19 cellular contexts compared by ENCODE assay signal in genomic region chr2:131120815-131121317, GRCh38. TPM values are rescaled to one million over a fixed set of nuclear protein-coding genes. Genes with fewer than 3 reads are reported as not detected.
DNase-seq lines count a peak whose midpoint lies in the region; ATAC-seq and TF ChIP-seq lines count a peak whose summit lies in the region.
"Had no signal": no experiment of that assay in that cellular context is flagged by ENCODE, and none has a peak within 500 bp of the region (broad histone marks: within the 10 kb centered on the region; RNA-seq: fewer than 3 reads in every experiment).

No MANE protein-coding gene starts in this region.

- POLR2A ChIA-PET in activated naive CD8-positive, alpha-beta T cell treated with anti-CD3 and anti-CD28 coated beads, Interleukin-2, amount 10 ng/mL, durations not matched to agents 7 days and 5 days (lab: Charles Lee): no interaction called here
- POLR2A ChIA-PET in WTC11 (lab: Charles Lee): interaction anchor here (0.6 kb wide), 1 partner anchor 8 kb away, joined by 4 read pairs; no protein-coding TSS in a partner anchor

- DNase-seq in activated naive CD8-positive, alpha-beta T cell treated with anti-CD3 and anti-CD28 coated beads, Interleukin-2, amount 10 ng/mL, durations not matched to agents 7 days and 5 days: no peak
- no peak for DNase-seq in activated naive CD8-positive, alpha-beta T cell treated with anti-CD3 and anti-CD28 coated beads for 36 hours
- DNase-seq in WTC11 (ENCODE audit: low spot score): no peak
- no peak for DNase-seq in left colon
- DNase-seq in NCI-H526 (lab: John Stamatoyannopoulos, UW): no peak
- DNase-seq in mesenchymal stem cell: no peak
- DNase-seq: AML-193; CD4-positive, alpha-beta memory T cell; DMS79 treated with DMSO at 0.1 percent for 48 hours; GDM1; KBM-7; NCI-H1092; NCI-H1694; NCI-H345; NCI-H69; NK-92 treated with Interleukin-12 subunit alpha and Interleukin-12 subunit beta, amount 100 ng/mL, for 24 hours; OCI-M1 had no signal

- H3K4me3 ChIP-seq in mesenchymal stem cell (ENCODE audit: insufficient read depth in 1 of 2, low read depth in 1 of 2, low read length in 2 of 2): no peak overlapping the region

- peaks cover 28 to 39% of the 10 kb centered on the region in 2 experiments for H3K36me3 ChIP-seq in mesenchymal stem cell (ENCODE audit: control insufficient read depth in 1 of 2, insufficient read depth in 2 of 2, low read depth in 1 of 2, low read length in 2 of 2)

- H2BK5ac ChIP-seq in mesenchymal stem cell (ENCODE audit: low read depth, low read length, poor library complexity, severe bottlenecking): no peak overlapping the region

- intact Hi-C loops in left colon (cut with DNase I, micrococcal nuclease): no loop called here

- H3K79me1 ChIP-seq in mesenchymal stem cell (replicated peaks; ENCODE audit: low read length, poor library complexity, severe bottlenecking): peaks cover 38% of the 10 kb centered on the region

- H3K23ac ChIP-seq in mesenchymal stem cell (ENCODE audit: low read length in 2 of 2): no peak overlapping the region

- peaks cover 5% of the 10 kb centered on the region for H3K4me1 Mint-ChIP-seq in activated naive CD8-positive, alpha-beta T cell treated with anti-CD3 and anti-CD28 coated beads, Interleukin-2, amount 10 ng/mL, durations not matched to agents 7 days and 5 days
- H3K4me1 Mint-ChIP-seq in activated naive CD8-positive, alpha-beta T cell treated with anti-CD3 and anti-CD28 coated beads for 36 hours: peaks cover 20% of the 10 kb centered on the region
- H3K4me1 Mint-ChIP-seq in WTC11: peaks cover 3% of the 10 kb centered on the region

- peaks cover 5% of the 10 kb centered on the region for H3K9me3 Mint-ChIP-seq in activated naive CD8-positive, alpha-beta T cell treated with anti-CD3 and anti-CD28 coated beads, Interleukin-2, amount 10 ng/mL, durations not matched to agents 7 days and 5 days
- H3K9me3 Mint-ChIP-seq in activated naive CD8-positive, alpha-beta T cell treated with anti-CD3 and anti-CD28 coated beads for 36 hours: peaks cover 3% of the 10 kb centered on the region
- no peaks in the 10 kb centered on the region for H3K9me3 Mint-ChIP-seq in WTC11
- H3K9me3 Mint-ChIP-seq: CD4-positive, alpha-beta memory T cell; HFFc6 had no signal

- no peak overlapping the region for H2AK5ac ChIP-seq in mesenchymal stem cell (ENCODE audit: low read length, severe bottlenecking)

- no peak overlapping the region for H3K14ac ChIP-seq in mesenchymal stem cell (ENCODE audit: low read length in 2 of 2)

- H3K27me3 Mint-ChIP-seq in activated naive CD8-positive, alpha-beta T cell treated with anti-CD3 and anti-CD28 coated beads, Interleukin-2, amount 10 ng/mL, durations not matched to agents 7 days and 5 days: no peaks in the 10 kb centered on the region
- no peaks in the 10 kb centered on the region for H3K27me3 Mint-ChIP-seq in activated naive CD8-positive, alpha-beta T cell treated with anti-CD3 and anti-CD28 coated beads for 36 hours
- no peaks in the 10 kb centered on the region for H3K27me3 Mint-ChIP-seq in WTC11 (ENCODE audit: low read depth)
- H3K27me3 Mint-ChIP-seq: CD4-positive, alpha-beta memory T cell had no signal

- no peak overlapping the region for H3K4me3 Mint-ChIP-seq in activated naive CD8-positive, alpha-beta T cell treated with anti-CD3 and anti-CD28 coated beads, Interleukin-2, amount 10 ng/mL, durations not matched to agents 7 days and 5 days
- no peak overlapping the region for H3K4me3 Mint-ChIP-seq in activated naive CD8-positive, alpha-beta T cell treated with anti-CD3 and anti-CD28 coated beads for 36 hours
- no peak overlapping the region for H3K4me3 Mint-ChIP-seq in WTC11
- H3K4me3 Mint-ChIP-seq: CD4-positive, alpha-beta memory T cell; HFFc6 had no signal

- peaks cover 2% of the 10 kb centered on the region for H3K4me1 ChIP-seq in mesenchymal stem cell (ENCODE audit: control insufficient read depth, insufficient read depth, low read depth, low read length)

- peaks cover 33% of the 10 kb centered on the region for H3K36me3 Mint-ChIP-seq in activated naive CD8-positive, alpha-beta T cell treated with anti-CD3 and anti-CD28 coated beads, Interleukin-2, amount 10 ng/mL, durations not matched to agents 7 days and 5 days
- H3K36me3 Mint-ChIP-seq in activated naive CD8-positive, alpha-beta T cell treated with anti-CD3 and anti-CD28 coated beads for 36 hours: peaks cover 36% of the 10 kb centered on the region
- H3K36me3 Mint-ChIP-seq in WTC11: peaks cover 38% of the 10 kb centered on the region

- CTCF ChIA-PET in WTC11 (lab: Charles Lee): no interaction called here

- no peak overlapping the region for H4K8ac ChIP-seq in mesenchymal stem cell (ENCODE audit: low read length)

- no peak overlapping the region for H3K18ac ChIP-seq in mesenchymal stem cell (ENCODE audit: low read depth in 1 of 2, low read length in 2 of 2)

- H2BK15ac ChIP-seq in mesenchymal stem cell (ENCODE audit: low read depth, poor library complexity, severe bottlenecking): no peak overlapping the region

- WGBS in mesenchymal stem cell: 98% methylated on average over 11 of the region's 12 CpGs

- H3K9ac ChIP-seq in mesenchymal stem cell (ENCODE audit: low read length): no peak overlapping the region

- H2BK120ac ChIP-seq in mesenchymal stem cell (ENCODE audit: low read depth, low read length): no peak overlapping the region

- H3K4me2 ChIP-seq in mesenchymal stem cell (ENCODE audit: low read length, poor library complexity, severe bottlenecking): no peak overlapping the region

- TF ChIP-seq CTCF in WTC11 (IDR thresholded peaks at IDR 0.05): no peak

- H2BK12ac ChIP-seq in mesenchymal stem cell (ENCODE audit: low read length in 2 of 2): no peak overlapping the region

- H4K91ac ChIP-seq in mesenchymal stem cell (ENCODE audit: low read length): no peak overlapping the region

- H3K9me3 ChIP-seq in mesenchymal stem cell (ENCODE audit: control insufficient read depth, low read length): no peaks in the 10 kb centered on the region

- H3K27ac Mint-ChIP-seq in activated naive CD8-positive, alpha-beta T cell treated with anti-CD3 and anti-CD28 coated beads, Interleukin-2, amount 10 ng/mL, durations not matched to agents 7 days and 5 days: peak overlapping the region; percentile 43
- H3K27ac Mint-ChIP-seq in activated naive CD8-positive, alpha-beta T cell treated with anti-CD3 and anti-CD28 coated beads for 36 hours: no peak overlapping the region
- H3K27ac Mint-ChIP-seq in WTC11: peak overlapping the region; percentile 65; the same call in 1 of the 2 replicates
- H3K27ac Mint-ChIP-seq: HFFc6 had no signal

- H3K27me3 ChIP-seq in mesenchymal stem cell (ENCODE audit: control insufficient read depth in 1 of 2, insufficient read depth in 1 of 2, low read length in 2 of 2): no peaks in the 10 kb centered on the region

- no peak for ATAC-seq in activated naive CD8-positive, alpha-beta T cell treated with anti-CD3 and anti-CD28 coated beads, Interleukin-2, amount 10 ng/mL, durations not matched to agents 7 days and 5 days (ENCODE audit: low read depth)
- ATAC-seq in WTC11: no peak
- ATAC-seq in left colon: peak; percentile 94
- ATAC-seq in HG03025 (IDR thresholded peaks at IDR 0.05; ENCODE audit: low FRiP score, unreplicated experiment): no peak

- no peak overlapping the region for H3K27ac ChIP-seq in mesenchymal stem cell (ENCODE audit: low read length, poor library complexity, severe bottlenecking)

- no peak overlapping the region for H2AFZ ChIP-seq in mesenchymal stem cell (ENCODE audit: low read depth, low read length)

- H3K4ac ChIP-seq in mesenchymal stem cell (ENCODE audit: low read depth in 1 of 2, low read length in 2 of 2): no peak overlapping the region

TF ChIP-seq in WTC11, 78 proteins besides CTCF, POLR2A, EP300 and RAD21 (continues in another document):
- no peak for TF ChIP-seq NFYB (CRISPR knock-in tag; conservative IDR thresholded peaks at IDR 0.05; ENCODE audit: low read depth)
- TF ChIP-seq ZBTB43 (CRISPR knock-in tag; IDR thresholded peaks at IDR 0.05): no peak
- no peak for TF ChIP-seq FOXK1 (CRISPR knock-in tag; IDR thresholded peaks at IDR 0.05)
- TF ChIP-seq ZNF423 (CRISPR knock-in tag; IDR thresholded peaks at IDR 0.05): no peak
- no peak for TF ChIP-seq RELA (CRISPR knock-in tag; IDR thresholded peaks at IDR 0.05; ENCODE audit: borderline replicate concordance)
- no peak for TF ChIP-seq OVOL2 (CRISPR knock-in tag; IDR thresholded peaks at IDR 0.05; ENCODE audit: borderline replicate concordance)
- no peak for TF ChIP-seq E2F1 (CRISPR knock-in tag; IDR thresholded peaks at IDR 0.05)

RNA-seq across cellular contexts. Expression of gene PLEKHB2, which starts 15.7 kb away (rescaled TPM):
- total RNA-seq in activated naive CD8-positive, alpha-beta T cell treated with anti-CD3 and anti-CD28 coated beads, Interleukin-2, amount 10 ng/mL, durations not matched to agents 7 days and 5 days: 10 to 100 TPM; 54.2 to 55.9 TPM
- 10 to 100 TPM; 42.4 to 43.2 TPM for total RNA-seq in activated naive CD8-positive, alpha-beta T cell treated with anti-CD3 and anti-CD28 coated beads for 36 hours
- total RNA-seq in WTC11 (2021) (62.1 to 65.6 TPM (median 63.1 TPM) in 3 replicates), left colon (100 to 1,000 TPM in 1 of 2 donors, 10 to 100 TPM in 1; 73.8 to 150 TPM)
- 58.0 TPM for polyA plus RNA-seq in mesenchymal stem cell (2013, experiment 1 of 2)
- polyA plus RNA-seq in mesenchymal stem cell (2013, experiment 2 of 2): 59.1 TPM

RNA-seq across cellular contexts. Expression of gene FAM168B, which starts 27.6 kb away (rescaled TPM):
- total RNA-seq in activated naive CD8-positive, alpha-beta T cell treated with anti-CD3 and anti-CD28 coated beads, Interleukin-2, amount 10 ng/mL, durations not matched to agents 7 days and 5 days: 10 to 100 TPM; 63.0 to 67.9 TPM
- total RNA-seq in activated naive CD8-positive, alpha-beta T cell treated with anti-CD3 and anti-CD28 coated beads for 36 hours: 10 to 100 TPM; 83.4 to 88.2 TPM
- total RNA-seq in WTC11 (2021): 63.9 to 74.9 TPM (median 68.7 TPM) in 3 replicates
- total RNA-seq in left colon: 10 to 100 TPM; 83.6 to 96.3 TPM
- polyA plus RNA-seq in mesenchymal stem cell (2013, experiment 1 of 2): 108 TPM
- 105 TPM for polyA plus RNA-seq in mesenchymal stem cell (2013, experiment 2 of 2)
